8 cellular contexts compared by ENCODE assay signal in genomic region chr3:157174265-157174615, GRCh38. TPM values are rescaled to one million over a fixed set of nuclear protein-coding genes. Genes with fewer than 3 reads are reported as not detected.
DNase-seq lines count a peak whose midpoint lies in the region; ATAC-seq and TF ChIP-seq lines count a peak whose summit lies in the region.

No MANE protein-coding gene starts in this region.

- H3K9ac ChIP-seq in endodermal cell (ENCODE audit: extremely low read depth, low read length, poor library complexity, severe bottlenecking) = peak overlapping the region; percentile 73

- WGBS in endodermal cell (ENCODE audit: insufficient coverage in 1 of 2, insufficient read length in 1 of 2), 2 experiments = 60 to 88% methylated on average over 11 to 13 of the region's 13 CpGs

- H3K4me1 Mint-ChIP-seq in T-helper 17 cell (peaks cover 18% of the 10 kb centered on the region), endodermal cell (peaks cover 6% of the 10 kb centered on the region)
- peaks cover 14 to 41% (median 35%) of the 10 kb centered on the region in 7 donors for H3K4me1 Mint-ChIP-seq in naive thymus-derived CD4-positive, alpha-beta T cell

- H3K4me2 ChIP-seq in DOHH2 (ENCODE audit: low read length) = peak overlapping the region; percentile 78

- CTCF ChIA-PET in naive thymus-derived CD4-positive, alpha-beta T cell (lab: Charles Lee) = interaction anchor here (2.0 to 2.8 kb wide), 2 partner anchors 11 to 14 kb away, joined by 5 to 27 read pairs; partner anchors contain the start of gene CCNL1

- H3K4me3 ChIP-seq in DOHH2 (ENCODE audit: low read length) (peak overlapping the region; percentile 90), endodermal cell (ENCODE audit: low read length) (peak overlapping the region; percentile 88)
- H3K4me3 ChIP-seq in naive thymus-derived CD4-positive, alpha-beta T cell (ENCODE audit: low read length) = peak overlapping the region; percentile 81

- H3K27ac Mint-ChIP-seq in T-helper 17 cell (peak overlapping the region; percentile 99), endodermal cell (peak overlapping the region; percentile 98)
- peak overlapping the region; percentile 91 to 100 (median 98) for H3K27ac Mint-ChIP-seq in naive thymus-derived CD4-positive, alpha-beta T cell

- H3K27me3 ChIP-seq in DOHH2 (ENCODE audit: control insufficient read depth, low read length) (no peaks in the 10 kb centered on the region), endodermal cell (ENCODE audit: control insufficient read depth, insufficient read depth, low read length, poor library complexity, severe bottlenecking) (no peaks in the 10 kb centered on the region)
- no peaks in the 10 kb centered on the region for H3K27me3 ChIP-seq in naive thymus-derived CD4-positive, alpha-beta T cell (ENCODE audit: control insufficient read depth in 2 of 2, insufficient read depth in 2 of 2, low read length in 2 of 2)

- peaks cover 33% of the 10 kb centered on the region for H3K79me2 ChIP-seq in DOHH2 (ENCODE audit: control insufficient read depth, low read length)

- POLR2A ChIA-PET in naive thymus-derived CD4-positive, alpha-beta T cell (lab: Charles Lee) = interaction anchor here (0.6 to 8.2 kb wide), 16 partner anchors 12 to 1374 kb away, joined by 3 to 520 read pairs (median 8); partner anchors contain the start of genes C3orf33, CCNL1, SSR3 and TIPARP

- peaks cover 5% of the 10 kb centered on the region for H3F3A ChIP-seq in DOHH2 (ENCODE audit: control insufficient read depth, insufficient read depth)

- TF ChIP-seq CTCF in DOHH2 (IDR thresholded peaks at IDR 0.05; ENCODE audit: low read depth, low read length, poor library complexity, severe bottlenecking) (no peak), endodermal cell (conservative IDR thresholded peaks at IDR 0.05) (no peak)

- DNase-seq in T-helper 17 cell (no peak), endodermal cell (peak; percentile 63), HPDE6-E6E7 (ENCODE audit: extremely low spot score) (no peak), HuH-7 (ENCODE audit: low spot score) (no peak)
- peak in 1 of 9 donors; percentile 27 for DNase-seq in naive thymus-derived CD4-positive, alpha-beta T cell
- DNase-seq in central memory CD4-positive, alpha-beta T cell = no peak

- intact Hi-C loops in naive thymus-derived CD4-positive, alpha-beta T cell (cut with micrococcal nuclease) = loop anchor here (1.0 to 10.0 kb wide), 5 partner anchors 39 to 1471 kb away; partner anchors contain the start of genes GFM1 (in 1 of the 2) and SHOX2 (in 1 of the 2)

- H3K36me3 ChIP-seq in DOHH2 (ENCODE audit: control insufficient read depth, low read length) = peaks cover 19% of the 10 kb centered on the region
- peaks cover 4% of the 10 kb centered on the region for H3K36me3 ChIP-seq in endodermal cell (ENCODE audit: control insufficient read depth, insufficient read depth, low read length)
- H3K36me3 ChIP-seq in naive thymus-derived CD4-positive, alpha-beta T cell (ENCODE audit: control insufficient read depth in 2 of 3, insufficient read depth in 3 of 3, low read length in 3 of 3) = no peaks in the 10 kb centered on the region

- peak; percentile 4 for ATAC-seq in HG03025 (IDR thresholded peaks at IDR 0.05; ENCODE audit: low FRiP score, unreplicated experiment)
- no peak for ATAC-seq in T-helper 17 cell
- no peak for ATAC-seq in naive thymus-derived CD4-positive, alpha-beta T cell

- H3K4me1 ChIP-seq in DOHH2 (ENCODE audit: control insufficient read depth, low read length) = peaks cover 18% of the 10 kb centered on the region
- H3K4me1 ChIP-seq in endodermal cell (ENCODE audit: control insufficient read depth, insufficient read depth, low read length) = no peaks in the 10 kb centered on the region
- peaks cover 17 to 25% of the 10 kb centered on the region in 2 donors for H3K4me1 ChIP-seq in naive thymus-derived CD4-positive, alpha-beta T cell (ENCODE audit: control insufficient read depth in 2 of 2, insufficient read depth in 2 of 2, low read length in 2 of 2)

- no peaks in the 10 kb centered on the region for H4K20me1 ChIP-seq in DOHH2 (ENCODE audit: control insufficient read depth, insufficient read depth, low read depth, low read length)

- H3K9me2 ChIP-seq in DOHH2 (replicated peaks; ENCODE audit: control insufficient read depth, low read length) = no peaks in the 10 kb centered on the region

- H3K4me3 Mint-ChIP-seq in T-helper 17 cell (peak overlapping the region; percentile 91), endodermal cell (peak overlapping the region; percentile 79)
- peak overlapping the region; percentile 86 to 99 (median 93) for H3K4me3 Mint-ChIP-seq in naive thymus-derived CD4-positive, alpha-beta T cell

- peaks cover 8% of the 10 kb centered on the region; the same call in 1 of the 2 replicates for H3K9me3 ChIP-seq in DOHH2 (ENCODE audit: control insufficient read depth, insufficient read depth, low read length)
- no peaks in the 10 kb centered on the region for H3K9me3 ChIP-seq in T-helper 17 cell (ENCODE audit: control insufficient read depth, low read length, poor library complexity, severe bottlenecking)
- H3K9me3 ChIP-seq in endodermal cell (ENCODE audit: control insufficient read depth, low read length) = peaks cover 26% of the 10 kb centered on the region
- no peaks in the 10 kb centered on the region for H3K9me3 ChIP-seq in naive thymus-derived CD4-positive, alpha-beta T cell (ENCODE audit: control insufficient read depth in 2 of 3, low read length in 3 of 3)

- H3K9me3 Mint-ChIP-seq in endodermal cell = peaks cover 23% of the 10 kb centered on the region
- peaks cover 0 to 14% (median 0%) of the 10 kb centered on the region in 11 donors for H3K9me3 Mint-ChIP-seq in naive thymus-derived CD4-positive, alpha-beta T cell

- H3K36me3 Mint-ChIP-seq in T-helper 17 cell (ENCODE audit: low read depth) (peaks cover 2% of the 10 kb centered on the region), endodermal cell (ENCODE audit: low read depth) (peaks cover 15% of the 10 kb centered on the region)
- peaks cover 0 to 21% (median 8%) of the 10 kb centered on the region in 5 donors for H3K36me3 Mint-ChIP-seq in naive thymus-derived CD4-positive, alpha-beta T cell

- H3K27me3 Mint-ChIP-seq in T-helper 17 cell (no peaks in the 10 kb centered on the region), endodermal cell (ENCODE audit: insufficient read depth) (peaks cover 4% of the 10 kb centered on the region)
- H3K27me3 Mint-ChIP-seq in naive thymus-derived CD4-positive, alpha-beta T cell = peaks cover 0 to 8% (median 0%) of the 10 kb centered on the region in 5 donors

- H3K27ac ChIP-seq in DOHH2 (ENCODE audit: low read depth, low read length) = peak overlapping the region; percentile 73
- H3K27ac ChIP-seq in endodermal cell (ENCODE audit: low read depth, low read length) = peak overlapping the region; percentile 85
- peak overlapping the region; percentile 97 for H3K27ac ChIP-seq in naive thymus-derived CD4-positive, alpha-beta T cell (ENCODE audit: low read depth, low read length)

RNA-seq across cellular contexts. Expression of gene CCNL1, which starts 14.3 kb away (rescaled TPM):
- total RNA-seq in T-helper 17 cell (1,000 to 10,000 TPM; 1,190 to 1,257 TPM), endodermal cell (100 to 1,000 TPM in 1 of 2 donors, 10 to 100 TPM in 1; 97.4 to 128 TPM)
- 100 TPM for polyA plus RNA-seq in endodermal cell (2013, experiment 1 of 2)
- polyA plus RNA-seq in endodermal cell (2013, experiment 2 of 2) = 80.9 TPM
- total RNA-seq in naive thymus-derived CD4-positive, alpha-beta T cell = 1,000 to 10,000 TPM in 2 of 5 experiments, 100 to 1,000 TPM in 3; 230 to 1,170 (median 374) TPM
- 10 to 100 TPM; 65.4 to 68.3 TPM for polyA plus RNA-seq in naive thymus-derived CD4-positive, alpha-beta T cell
